ENCODE assay signal across 25 cellular contexts in the genomic region with DNA sequence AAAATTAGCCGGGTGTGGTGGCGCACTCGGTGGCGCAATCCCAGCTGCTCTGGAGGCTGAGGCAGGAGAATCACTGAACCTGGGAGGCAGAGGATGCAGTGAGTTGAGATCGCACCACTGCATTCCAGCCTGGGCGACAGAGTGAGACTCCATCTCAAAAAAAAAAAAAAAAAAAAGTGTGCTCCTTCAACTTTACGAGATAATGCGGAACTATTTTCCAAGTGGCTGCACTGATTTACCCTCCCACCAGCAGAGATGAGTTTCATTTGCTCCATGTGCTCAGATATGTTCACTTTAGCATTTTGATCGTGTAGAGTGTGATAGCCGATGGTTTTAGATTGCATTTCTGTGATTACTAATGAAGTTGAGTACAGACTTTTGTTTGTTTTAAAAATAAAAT. TPM values are rescaled to one million over a fixed set of nuclear protein-coding genes. Genes with fewer than 3 reads are reported as not detected.
DNase-seq lines count a peak whose midpoint lies in the region; ATAC-seq and TF ChIP-seq lines count a peak whose summit lies in the region.
"Had no signal": no experiment of that assay in that cellular context is flagged by ENCODE, and none has a peak within 500 bp of the region (broad histone marks: within the 10 kb centered on the region; RNA-seq: fewer than 3 reads in every experiment).

No MANE protein-coding gene starts in this region.

- DNase-seq in activated naive CD4-positive, alpha-beta T cell treated with Interleukin-2 at 50 U/mL for 16 hours, result no peak
- DNase-seq in Caki2 (ENCODE audit: low read depth), result peak; percentile 38
- DNase-seq in nephron progenitor cell, result no peak
- DNase-seq in ecto neural progenitor cell (ENCODE audit: low spot score), result no peak
- no peak for DNase-seq in tibial nerve (ENCODE audit: low spot score in 2 of 2)
- no peak for DNase-seq in WTC11 (ENCODE audit: low spot score)
- DNase-seq: activated CD4-positive, alpha-beta T cell treated with anti-CD3 and anti-CD28 coated beads for 4 hours; activated CD8-positive, alpha-beta T cell treated with anti-CD3 and anti-CD28 coated beads, Interleukin-2, amount 10 ng/mL, durations not matched to agents 7 days and 5 days; activated naive CD4-positive, alpha-beta T cell; effector CD4-positive, alpha-beta T cell; IMR-90; lower lobe of right lung; NCI-H146; NCI-H345; NCI-H69; ovary; Peyer's patch; retina; stomach; thyroid gland had no signal

- H3K27me3 ChIP-seq in tibial nerve, result no peaks in the 10 kb centered on the region
- H3K27me3 ChIP-seq: gastroesophageal sphincter, ovary, Peyer's patch, stomach, thyroid gland had no signal

- TF ChIP-seq EP300 in tibial nerve (IDR thresholded peaks at IDR 0.05), result no peak

- no peak overlapping the region for H3K4me3 ChIP-seq in tibial nerve
- H3K4me3 ChIP-seq: gastroesophageal sphincter, lower lobe of right lung, ovary, Peyer's patch, smooth muscle cell, stomach, thyroid gland had no signal

- no peaks in the 10 kb centered on the region for H3K9me3 ChIP-seq in tibial nerve
- H3K9me3 ChIP-seq: gastroesophageal sphincter, lower lobe of right lung, ovary, Peyer's patch, stomach, thyroid gland had no signal

- ATAC-seq in WTC11, result no peak
- ATAC-seq: activated CD8-positive, alpha-beta T cell treated with anti-CD3 and anti-CD28 coated beads, Interleukin-2, amount 10 ng/mL, durations not matched to agents 7 days and 5 days; gastroesophageal sphincter; HCT116; lower lobe of right lung had no signal

- CTCF ChIA-PET in WTC11 (lab: Charles Lee), result no interaction called here

- WGBS in tibial nerve, 2 donors, result 87 to 90% methylated on average over 10 of the region's 10 CpGs

- H3K36me3 ChIP-seq in tibial nerve, result peaks cover 0 to 48% (median 0%) of the 10 kb centered on the region in 3 donors
- H3K36me3 ChIP-seq: ovary, thyroid gland had no signal

- POLR2A ChIA-PET in WTC11 (lab: Charles Lee), result no interaction called here

- H3K27me3 Mint-ChIP-seq in activated naive CD4-positive, alpha-beta T cell treated with anti-CD3 and anti-CD28 coated beads, Interleukin-2, amount 50 U/mL, for 24 hours, result no peaks in the 10 kb centered on the region
- H3K27me3 Mint-ChIP-seq in activated naive CD8-positive, alpha-beta T cell, result no peaks in the 10 kb centered on the region
- H3K27me3 Mint-ChIP-seq in nephron progenitor cell (ENCODE audit: low read depth, poor library complexity), result peaks cover 4% of the 10 kb centered on the region
- no peaks in the 10 kb centered on the region for H3K27me3 Mint-ChIP-seq in WTC11 (ENCODE audit: low read depth)

- H3K4me3 Mint-ChIP-seq in activated naive CD4-positive, alpha-beta T cell treated with anti-CD3 and anti-CD28 coated beads, Interleukin-2, amount 50 U/mL, for 24 hours, result no peak overlapping the region
- no peak overlapping the region for H3K4me3 Mint-ChIP-seq in activated naive CD8-positive, alpha-beta T cell
- H3K4me3 Mint-ChIP-seq in nephron progenitor cell (no peak overlapping the region), WTC11 (no peak overlapping the region)
- H3K4me3 Mint-ChIP-seq: activated CD8-positive, alpha-beta T cell treated with anti-CD3 and anti-CD28 coated beads, Interleukin-2, amount 10 ng/mL, durations not matched to agents 7 days and 5 days had no signal

- no peaks in the 10 kb centered on the region for H3K9me3 Mint-ChIP-seq in activated naive CD4-positive, alpha-beta T cell treated with anti-CD3 and anti-CD28 coated beads, Interleukin-2, amount 50 U/mL, for 24 hours
- H3K9me3 Mint-ChIP-seq in activated naive CD8-positive, alpha-beta T cell (ENCODE audit: low read depth), result no peaks in the 10 kb centered on the region
- H3K9me3 Mint-ChIP-seq in nephron progenitor cell (no peaks in the 10 kb centered on the region), WTC11 (no peaks in the 10 kb centered on the region)

- no peak for TF ChIP-seq POLR2A in tibial nerve (IDR thresholded peaks at IDR 0.05)

- H3K36me3 Mint-ChIP-seq in activated naive CD4-positive, alpha-beta T cell treated with anti-CD3 and anti-CD28 coated beads, Interleukin-2, amount 50 U/mL, for 24 hours, result no peaks in the 10 kb centered on the region
- peaks cover 2% of the 10 kb centered on the region for H3K36me3 Mint-ChIP-seq in activated naive CD8-positive, alpha-beta T cell
- H3K36me3 Mint-ChIP-seq in nephron progenitor cell (ENCODE audit: low read depth) (peaks cover 27% of the 10 kb centered on the region), WTC11 (peaks cover 21% of the 10 kb centered on the region)

- H3K27ac ChIP-seq in tibial nerve, result no peak overlapping the region
- H3K27ac ChIP-seq: lower lobe of right lung, ovary, Peyer's patch, thyroid gland had no signal

- peaks cover 51% of the 10 kb centered on the region for H3K4me1 Mint-ChIP-seq in activated naive CD4-positive, alpha-beta T cell treated with anti-CD3 and anti-CD28 coated beads, Interleukin-2, amount 50 U/mL, for 24 hours
- H3K4me1 Mint-ChIP-seq in activated naive CD8-positive, alpha-beta T cell (ENCODE audit: low read depth), result peaks cover 41% of the 10 kb centered on the region
- H3K4me1 Mint-ChIP-seq in nephron progenitor cell, result peaks cover 22% of the 10 kb centered on the region
- peaks cover 26% of the 10 kb centered on the region for H3K4me1 Mint-ChIP-seq in WTC11

- TF ChIP-seq CTCF in nephron progenitor cell (IDR thresholded peaks at IDR 0.05), result no peak
- TF ChIP-seq CTCF in tibial nerve (IDR thresholded peaks at IDR 0.05), result no peak
- no peak for TF ChIP-seq CTCF in WTC11 (IDR thresholded peaks at IDR 0.05)

- H3K27ac Mint-ChIP-seq in activated naive CD4-positive, alpha-beta T cell treated with anti-CD3 and anti-CD28 coated beads, Interleukin-2, amount 50 U/mL, for 24 hours, result peak overlapping the region; percentile 32
- H3K27ac Mint-ChIP-seq in activated naive CD8-positive, alpha-beta T cell, result peak overlapping the region; percentile 54
- H3K27ac Mint-ChIP-seq in nephron progenitor cell, result peak overlapping the region; percentile 66
- H3K27ac Mint-ChIP-seq in WTC11, result no peak overlapping the region

- in situ Hi-C loops in Caki2 (cut with HindIII; ENCODE audit: low pct_unique_long_range_greater_than_20kb, low sequenced_read_pairs), result no loop called here

- peaks cover 0 to 87% (median 28%) of the 10 kb centered on the region in 4 donors for H3K4me1 ChIP-seq in tibial nerve

TF ChIP-seq in WTC11, 78 proteins besides CTCF, POLR2A, EP300 and RAD21:
- TF ChIP-seq NFATC4 (CRISPR knock-in tag; IDR thresholded peaks at IDR 0.05), result no peak
- TF ChIP-seq ZNF219 (CRISPR knock-in tag; IDR thresholded peaks at IDR 0.05; ENCODE audit: borderline replicate concordance), result no peak
- TF ChIP-seq FOXK1 (CRISPR knock-in tag; IDR thresholded peaks at IDR 0.05), result no peak
- no peak for TF ChIP-seq NR1H2 (CRISPR knock-in tag; IDR thresholded peaks at IDR 0.05)
- TF ChIP-seq HMGA2 (CRISPR knock-in tag; IDR thresholded peaks at IDR 0.05), result no peak
- no peak for TF ChIP-seq ZNF425 (CRISPR knock-in tag; conservative IDR thresholded peaks at IDR 0.05)
- no peak for TF ChIP-seq GTF2I (CRISPR knock-in tag; conservative IDR thresholded peaks at IDR 0.05)
- TF ChIP-seq ATF3 (CRISPR knock-in tag; conservative IDR thresholded peaks at IDR 0.05), result no peak

RNA-seq across cellular contexts. Expression of gene LASP1, which starts 35.5 kb away (rescaled TPM):
- 310 and 333 TPM in 2 replicates for total RNA-seq in Caki2 (2014; rRNA removed; shearing (Covaris generic); ENCODE audit: low replicate concordance)
- total RNA-seq in tibial nerve (100 to 1,000 TPM; 110 to 165 (median 137) TPM), WTC11 (2021) (126 to 139 TPM (median 128 TPM) in 3 replicates)

RNA-seq across cellular contexts. Expression of gene RPL23, which starts 51.9 kb away (rescaled TPM):
- total RNA-seq in Caki2 (2014; rRNA removed; shearing (Covaris generic); ENCODE audit: low replicate concordance), result 1,156 and 1,210 TPM in 2 replicates
- total RNA-seq in tibial nerve (1,000 to 10,000 TPM; 1,112 to 1,642 (median 1,331) TPM), WTC11 (2021) (1,832 to 2,028 TPM (median 1,945 TPM) in 3 replicates)
